12 cellular contexts compared by ENCODE assay signal in genomic region chr19:45100797-45101196, GRCh38.
DNase-seq lines count a peak whose midpoint lies in the region; ATAC-seq and TF ChIP-seq lines count a peak whose summit lies in the region.
"Had no signal": no experiment of that assay in that cellular context is flagged by ENCODE, and none has a peak within 500 bp of the region (broad histone marks: within the 10 kb centered on the region; RNA-seq: fewer than 3 reads in every experiment).

No MANE protein-coding gene starts in this region.

- no peak overlapping the region for H3K4me3 ChIP-seq in brain microvascular endothelial cell (ENCODE audit: low read depth, low read length)

- in situ Hi-C loops in brain microvascular endothelial cell (cut with HindIII; ENCODE audit: low pct_ligation_motif_present, low sequenced_read_pairs), result no loop called here

- no peaks in the 10 kb centered on the region for H3K27me3 Mint-ChIP-seq in nephron (ENCODE audit: low read depth)

- TF ChIP-seq CTCF in brain microvascular endothelial cell (IDR thresholded peaks at IDR 0.05; ENCODE audit: low read depth, low read length, missing control alignments) (no peak), nephron (IDR thresholded peaks at IDR 0.05; ENCODE audit: unreplicated experiment in 3 of 3) (no peak)

- H3K27me3 ChIP-seq in brain microvascular endothelial cell (replicated peaks), result no peaks in the 10 kb centered on the region
- H3K27me3 ChIP-seq: BE2C had no signal

- H3K36me3 Mint-ChIP-seq in nephron (ENCODE audit: low read depth), result peaks cover 3% of the 10 kb centered on the region

- H3K27ac Mint-ChIP-seq in nephron, result peak overlapping the region; percentile 20 to 87 (median 83)

- H3K27ac ChIP-seq in brain microvascular endothelial cell, result peak overlapping the region; percentile 60
- H3K27ac ChIP-seq: VCaP had no signal

- DNase-seq in EL, result peak; percentile 29
- peak; percentile 75 for DNase-seq in brain microvascular endothelial cell
- no peak for DNase-seq in medulla oblongata (ENCODE audit: extremely low spot score)
- DNase-seq in activated CD4-positive, alpha-beta T cell treated with anti-CD3 and anti-CD28 coated beads, Interleukin-2, amount 50 U/mL, for 4 hours, result no peak
- DNase-seq: activated effector memory CD4-positive, alpha-beta T cell treated with Interleukin-2 at 50 U/mL for 16 hours; BE2C; kidney glomerular epithelial cell; NCI-H2107; RPMI8226 had no signal

- no peak for ATAC-seq in HG02642 (IDR thresholded peaks at IDR 0.05; ENCODE audit: poor library complexity, unreplicated experiment)

- no peaks in the 10 kb centered on the region for H3K9me3 Mint-ChIP-seq in nephron

- peak overlapping the region in 2 of 3 experiments; percentile 3 to 37 for H3K4me3 Mint-ChIP-seq in nephron

- peaks cover 92% of the 10 kb centered on the region for H3K4me1 Mint-ChIP-seq in nephron

- H3K36me3 ChIP-seq in brain microvascular endothelial cell (replicated peaks), result no peaks in the 10 kb centered on the region

Comparison
In these comparisons a context has a peak if more than half of its experiments do, and no peak if none do; other contexts are left out.
1. DNase-seq: peak in EL (single experiment) and brain microvascular endothelial cell (single experiment); none in medulla oblongata (single experiment) and activated CD4-positive, alpha-beta T cell treated with anti-CD3 and anti-CD28 coated beads, Interleukin-2, amount 50 U/mL, for 4 hours (0 of 2).